In genomic region chr17:17354560-17355357, GRCh38 we compare ENCODE assay signal across 9 cellular contexts. TPM values are rescaled to one million over a fixed set of nuclear protein-coding genes. Genes with fewer than 3 reads are reported as not detected.
A peak's percentile ranks its signal among the peaks of the same experiment; 100 is the strongest.
DNase-seq lines count a peak whose midpoint lies in the region; ATAC-seq and TF ChIP-seq lines count a peak whose summit lies in the region.
"Had no signal": no experiment of that assay in that cellular context is flagged by ENCODE, and none has a peak within 500 bp of the region (broad histone marks: within the 10 kb centered on the region; RNA-seq: fewer than 3 reads in every experiment).

No MANE protein-coding gene starts in this region.

- ATAC-seq in HG03045 (IDR thresholded peaks at IDR 0.05; ENCODE audit: unreplicated experiment), result no peak

- H3K9me3 Mint-ChIP-seq in activated CD4-positive, alpha-beta T cell treated with anti-CD3 and anti-CD28 coated beads, Interleukin-2, amount 10 ng/mL, durations not matched to agents 24 days and 14 days, result no peaks in the 10 kb centered on the region

- H3K27ac Mint-ChIP-seq in activated CD4-positive, alpha-beta T cell treated with anti-CD3 and anti-CD28 coated beads, Interleukin-2, amount 10 ng/mL, durations not matched to agents 24 days and 14 days, result no peak overlapping the region
- H3K27ac Mint-ChIP-seq: stimulated activated naive CD8-positive, alpha-beta T cell treated with anti-CD3 and anti-CD28 coated beads, Interleukin-15, Interleukin-2, amounts not matched to agents 100 ng/mL and 50 ng/mL, for 24 hours had no signal

- intact Hi-C loops in activated CD4-positive, alpha-beta T cell treated with anti-CD3 and anti-CD28 coated beads, Interleukin-2, amount 10 ng/mL, durations not matched to agents 24 days and 14 days (cut with micrococcal nuclease), result loop anchor here (5.0 kb wide), 1 partner anchor 213 kb away; no protein-coding TSS in a partner anchor

- H3K9ac ChIP-seq in liver (ENCODE audit: low read depth in 1 of 2, low read length in 2 of 2), result no peak overlapping the region

- no peak overlapping the region for H3K4me3 Mint-ChIP-seq in activated CD4-positive, alpha-beta T cell treated with anti-CD3 and anti-CD28 coated beads, Interleukin-2, amount 10 ng/mL, durations not matched to agents 24 days and 14 days
- H3K4me3 Mint-ChIP-seq: stimulated activated naive CD8-positive, alpha-beta T cell treated with anti-CD3 and anti-CD28 coated beads, Interleukin-15, Interleukin-2, amounts not matched to agents 100 ng/mL and 50 ng/mL, for 24 hours had no signal

- no peak overlapping the region for H3K4me3 ChIP-seq in AG04449 (ENCODE audit: low read depth, low read length)
- no peak overlapping the region for H3K4me3 ChIP-seq in H7 (ENCODE audit: insufficient read depth, low read depth, low read length)
- H3K4me3 ChIP-seq in choroid plexus epithelial cell (ENCODE audit: low read depth, low read length), result no peak overlapping the region
- H3K4me3 ChIP-seq in liver (ENCODE audit: low read depth in 1 of 3, low read length in 3 of 3), result no peak overlapping the region

- WGBS in liver, result 35% methylated on average over 14 of the region's 14 CpGs

- peaks cover 12% of the 10 kb centered on the region for H3K27me3 Mint-ChIP-seq in activated CD4-positive, alpha-beta T cell treated with anti-CD3 and anti-CD28 coated beads, Interleukin-2, amount 10 ng/mL, durations not matched to agents 24 days and 14 days
- H3K27me3 Mint-ChIP-seq: stimulated activated naive CD8-positive, alpha-beta T cell treated with anti-CD3 and anti-CD28 coated beads, Interleukin-15, Interleukin-2, amounts not matched to agents 100 ng/mL and 50 ng/mL, for 24 hours had no signal

- H3K27ac ChIP-seq in liver (ENCODE audit: low read depth in 1 of 2, low read length in 2 of 2), result no peak overlapping the region

- no peaks in the 10 kb centered on the region for H3K4me1 Mint-ChIP-seq in activated CD4-positive, alpha-beta T cell treated with anti-CD3 and anti-CD28 coated beads, Interleukin-2, amount 10 ng/mL, durations not matched to agents 24 days and 14 days

- DNase-seq in AG04449 (ENCODE audit: low read depth, low spot score) (no peak), H7 (peak; percentile 94), NCI-H460 (ENCODE audit: extremely low read depth, low read depth) (peak; percentile 64), choroid plexus epithelial cell (ENCODE audit: low read depth) (peak; percentile 70)
- DNase-seq in activated CD4-positive, alpha-beta T cell treated with anti-CD3 and anti-CD28 coated beads, Interleukin-2, amount 10 ng/mL, durations not matched to agents 24 days and 14 days, result peak; percentile 92
- peak; percentile 55 to 65 (median 62) for DNase-seq in stimulated activated CD4-positive, alpha-beta T cell treated with anti-CD3 and anti-CD28 coated beads, TNF-alpha, amount 100 ng/mL, for 48 hours (ENCODE audit: low read depth in 3 of 3)

- TF ChIP-seq RAD21 in liver (IDR thresholded peaks at IDR 0.05), result peak; percentile 89 to 95

- H3K36me3 ChIP-seq in H7 (replicated peaks; ENCODE audit: control insufficient read depth, insufficient read depth, low read length) (no peaks in the 10 kb centered on the region), liver (ENCODE audit: control insufficient read depth in 4 of 4, insufficient read depth in 3 of 4, low read depth in 1 of 4, low read length in 3 of 4) (no peaks in the 10 kb centered on the region)

- H3K4me1 ChIP-seq in liver (ENCODE audit: control insufficient read depth in 4 of 4, insufficient read depth in 4 of 4, low read length in 3 of 4), result no peaks in the 10 kb centered on the region

- H3K27me3 ChIP-seq in H7 (ENCODE audit: control insufficient read depth, insufficient read depth, low read length) (no peaks in the 10 kb centered on the region), liver (ENCODE audit: control insufficient read depth in 4 of 4, insufficient read depth in 4 of 4, low read length in 3 of 4) (no peaks in the 10 kb centered on the region)

- CTCF ChIA-PET in AG04449 (lab: Yijun Ruan, JAX), result interaction anchor here (0.7 to 10.3 kb wide), 62 partner anchors 11 to 501 kb away, joined by 3 to 365 read pairs (median 4); partner anchors contain the start of genes PEMT and RASD1

- peak; percentile 90 for TF ChIP-seq CTCF in AG04449 (IDR thresholded peaks at IDR 0.05; ENCODE audit: insufficient read depth, low read length, missing control alignments)
- peak; percentile 84 for TF ChIP-seq CTCF in choroid plexus epithelial cell (conservative IDR thresholded peaks at IDR 0.05; ENCODE audit: low read depth, low read length)
- TF ChIP-seq CTCF in liver (IDR thresholded peaks at IDR 0.05; ENCODE audit: low read depth, low read length, missing input control), result peak; percentile 86

- POLR2A ChIA-PET in AG04449 (lab: Yijun Ruan, JAX), result no interaction called here

- H3K36me3 Mint-ChIP-seq in activated CD4-positive, alpha-beta T cell treated with anti-CD3 and anti-CD28 coated beads, Interleukin-2, amount 10 ng/mL, durations not matched to agents 24 days and 14 days (ENCODE audit: low read depth), result no peaks in the 10 kb centered on the region

- no peaks in the 10 kb centered on the region for H3K9me3 ChIP-seq in liver (ENCODE audit: control insufficient read depth in 4 of 4, low read length in 3 of 4)

TF ChIP-seq in liver, 16 proteins besides CTCF, POLR2A, EP300 and RAD21:
- TF ChIP-seq RXRA (IDR thresholded peaks at IDR 0.05), result no peak
- TF ChIP-seq NR2F2 (IDR thresholded peaks at IDR 0.05), result no peak
- TF ChIP-seq, protein P1, sequence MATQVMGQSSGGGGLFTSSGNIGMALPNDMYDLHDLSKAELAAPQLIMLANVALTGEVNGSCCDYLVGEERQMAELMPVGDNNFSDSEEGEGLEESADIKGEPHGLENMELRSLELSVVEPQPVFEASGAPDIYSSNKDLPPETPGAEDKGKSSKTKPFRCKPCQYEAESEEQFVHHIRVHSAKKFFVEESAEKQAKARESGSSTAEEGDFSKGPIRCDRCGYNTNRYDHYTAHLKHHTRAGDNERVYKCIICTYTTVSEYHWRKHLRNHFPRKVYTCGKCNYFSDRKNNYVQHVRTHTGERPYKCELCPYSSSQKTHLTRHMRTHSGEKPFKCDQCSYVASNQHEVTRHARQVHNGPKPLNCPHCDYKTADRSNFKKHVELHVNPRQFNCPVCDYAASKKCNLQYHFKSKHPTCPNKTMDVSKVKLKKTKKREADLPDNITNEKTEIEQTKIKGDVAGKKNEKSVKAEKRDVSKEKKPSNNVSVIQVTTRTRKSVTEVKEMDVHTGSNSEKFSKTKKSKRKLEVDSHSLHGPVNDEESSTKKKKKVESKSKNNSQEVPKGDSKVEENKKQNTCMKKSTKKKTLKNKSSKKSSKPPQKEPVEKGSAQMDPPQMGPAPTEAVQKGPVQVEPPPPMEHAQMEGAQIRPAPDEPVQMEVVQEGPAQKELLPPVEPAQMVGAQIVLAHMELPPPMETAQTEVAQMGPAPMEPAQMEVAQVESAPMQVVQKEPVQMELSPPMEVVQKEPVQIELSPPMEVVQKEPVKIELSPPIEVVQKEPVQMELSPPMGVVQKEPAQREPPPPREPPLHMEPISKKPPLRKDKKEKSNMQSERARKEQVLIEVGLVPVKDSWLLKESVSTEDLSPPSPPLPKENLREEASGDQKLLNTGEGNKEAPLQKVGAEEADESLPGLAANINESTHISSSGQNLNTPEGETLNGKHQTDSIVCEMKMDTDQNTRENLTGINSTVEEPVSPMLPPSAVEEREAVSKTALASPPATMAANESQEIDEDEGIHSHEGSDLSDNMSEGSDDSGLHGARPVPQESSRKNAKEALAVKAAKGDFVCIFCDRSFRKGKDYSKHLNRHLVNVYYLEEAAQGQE (IDR thresholded peaks at IDR 0.05), result no peak
- TF ChIP-seq, protein P2, sequence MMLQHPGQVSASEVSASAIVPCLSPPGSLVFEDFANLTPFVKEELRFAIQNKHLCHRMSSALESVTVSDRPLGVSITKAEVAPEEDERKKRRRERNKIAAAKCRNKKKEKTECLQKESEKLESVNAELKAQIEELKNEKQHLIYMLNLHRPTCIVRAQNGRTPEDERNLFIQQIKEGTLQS (IDR thresholded peaks at IDR 0.05), result no peak
- TF ChIP-seq HNF4G (IDR thresholded peaks at IDR 0.05), result no peak
- no peak for TF ChIP-seq JUND (IDR thresholded peaks at IDR 0.05)
- no peak for TF ChIP-seq HNF4A (conservative IDR thresholded peaks at IDR 0.05)
- TF ChIP-seq, protein P3, sequence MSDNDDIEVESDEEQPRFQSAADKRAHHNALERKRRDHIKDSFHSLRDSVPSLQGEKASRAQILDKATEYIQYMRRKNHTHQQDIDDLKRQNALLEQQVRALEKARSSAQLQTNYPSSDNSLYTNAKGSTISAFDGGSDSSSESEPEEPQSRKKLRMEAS (IDR thresholded peaks at IDR 0.05), result no peak
- TF ChIP-seq ZBTB33 (IDR thresholded peaks at IDR 0.05), result no peak
- no peak for TF ChIP-seq FOXA2 (IDR thresholded peaks at IDR 0.05)
- TF ChIP-seq GABPA (IDR thresholded peaks at IDR 0.05 in 1 of 2, conservative IDR thresholded peaks at IDR 0.05 in 1 of 2), result no peak
- TF ChIP-seq EGR1 (IDR thresholded peaks at IDR 0.05; ENCODE audit: low read depth in 2 of 2), result no peak

RNA-seq across cellular contexts. Expression of gene NT5M, which starts 51.6 kb away (rescaled TPM):
- total RNA-seq in H7 (2014; rRNA removed; shearing (Covaris generic)), result 14.5 and 41.2 TPM in 2 replicates
- total RNA-seq in NCI-H460 (2014; rRNA removed; shearing (Covaris generic)), result 12.5 and 15.3 TPM in 2 replicates
- 32.6 and 35.6 TPM in 2 replicates for polyA plus RNA-seq in NCI-H460 (2014; cell fraction: nucleus; rRNA removed)
- total RNA-seq in activated CD4-positive, alpha-beta T cell treated with anti-CD3 and anti-CD28 coated beads, Interleukin-2, amount 10 ng/mL, durations not matched to agents 24 days and 14 days, result 7.1 and 8.1 TPM in 2 replicates
- total RNA-seq in liver, result 1 to 10 TPM in 1 of 2 donors, under 1 TPM in 1; 0.42 to 7.9 TPM
- under 1 TPM; 0.51 to 0.80 TPM for polyA plus RNA-seq in liver
